8 cellular contexts compared by ENCODE assay signal in the genomic region with DNA sequence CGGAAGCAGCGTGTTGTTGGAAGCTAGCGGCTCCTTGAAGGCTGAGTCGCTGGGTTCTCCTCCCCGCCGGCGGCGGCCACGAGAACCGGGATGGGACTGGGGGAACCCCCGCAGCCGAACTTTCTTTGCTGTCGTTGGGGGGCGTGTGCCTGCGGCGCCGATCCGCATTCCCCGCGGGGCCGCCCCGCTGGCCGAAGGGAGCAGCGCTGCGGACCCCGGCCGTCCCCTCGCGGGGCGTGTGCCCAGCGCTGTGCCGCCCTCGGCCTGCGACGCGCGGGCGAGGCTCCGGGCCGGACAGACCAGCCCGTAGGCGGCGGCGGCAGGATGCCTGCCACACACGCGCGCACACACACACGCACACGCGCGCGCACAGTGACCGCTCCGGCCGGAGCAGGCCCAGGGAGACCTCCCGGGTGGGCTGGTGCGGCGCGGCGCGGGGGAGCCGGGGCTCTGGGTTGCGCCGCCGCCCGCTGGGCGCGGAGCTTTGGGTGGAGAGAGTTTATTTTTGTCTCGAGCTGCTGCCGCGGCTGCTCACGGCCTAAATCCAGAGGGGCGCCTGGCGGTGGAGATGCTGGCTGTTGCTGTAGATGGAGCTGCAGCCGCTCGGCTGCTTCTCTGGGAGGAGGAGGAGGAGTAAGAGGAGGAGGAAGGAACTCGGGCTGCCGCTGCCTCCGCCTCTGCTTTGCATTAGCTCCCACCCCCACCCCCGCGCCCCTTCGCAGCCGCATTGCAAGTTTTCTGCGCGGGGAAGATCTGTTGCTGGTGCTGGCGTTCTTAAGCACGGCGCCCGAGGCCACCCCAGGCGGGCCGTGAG. TPM values are rescaled to one million over a fixed set of nuclear protein-coding genes. Genes with fewer than 3 reads are reported as not detected.
DNase-seq lines count a peak whose midpoint lies in the region; ATAC-seq and TF ChIP-seq lines count a peak whose summit lies in the region.

TSS of gene SAMD4A (plus strand) at position 719 of the 814 bp plus-strand sequence. CDS start 789 bp downstream, outside the sequence.

- H3K4me1 Mint-ChIP-seq in mesothelial cell of epicardium = peaks cover 38% of the 10 kb centered on the region
- H3K4me1 Mint-ChIP-seq in stimulated activated naive B cell treated with anti-CD40 and anti-IgM and Interleukin-4, amounts not matched to agents 10 μg/mL and 1 μg/mL and 100 μg/mL, for 72 hours = peaks cover 12 to 26% of the 10 kb centered on the region in 2 donors

- peak within 1 kb of the TSS; percentile 99 for H3K27ac Mint-ChIP-seq in mesothelial cell of epicardium
- H3K27ac Mint-ChIP-seq in stimulated activated naive B cell treated with anti-CD40 and anti-IgM and Interleukin-4, amounts not matched to agents 10 μg/mL and 1 μg/mL and 100 μg/mL, for 72 hours = peak within 1 kb of the TSS; percentile 98

- TF ChIP-seq CTCF in BE2C (IDR thresholded peaks at IDR 0.05; ENCODE audit: low read depth, low read length) = peak; percentile 19; the same call in 1 of the 2 replicates
- no peak for TF ChIP-seq CTCF in mesothelial cell of epicardium (IDR thresholded peaks at IDR 0.05; ENCODE audit: unreplicated experiment)

- H3K27me3 ChIP-seq in BE2C = peaks cover 41% of the 10 kb centered on the region

- H3K9me3 ChIP-seq in BE2C = no peaks in the 10 kb centered on the region

- no peaks in the 10 kb centered on the region for H3K36me3 Mint-ChIP-seq in mesothelial cell of epicardium
- H3K36me3 Mint-ChIP-seq in stimulated activated naive B cell treated with anti-CD40 and anti-IgM and Interleukin-4, amounts not matched to agents 10 μg/mL and 1 μg/mL and 100 μg/mL, for 72 hours = peaks cover 0 to 2% of the 10 kb centered on the region in 2 donors

- H3K4me1 ChIP-seq in BE2C = peaks cover 2% of the 10 kb centered on the region; the same call in 1 of the 2 replicates

- ATAC-seq in GM19043 (IDR thresholded peaks at IDR 0.05; ENCODE audit: low read depth, unreplicated experiment) = peak; percentile 35
- peak; percentile 24 for ATAC-seq in HG03280 (IDR thresholded peaks at IDR 0.05; ENCODE audit: unreplicated experiment)
- peak; percentile 26 to 30 for ATAC-seq in stimulated activated naive B cell treated with anti-CD40 and anti-IgM and Interleukin-4, amounts not matched to agents 10 μg/mL and 1 μg/mL and 100 μg/mL, for 72 hours (replicated peaks)

- peak within 1 kb of the TSS; percentile 64 for H3K4me3 ChIP-seq in BE2C (ENCODE audit: low read depth, low read length)

- no peaks in the 10 kb centered on the region for H3K36me3 ChIP-seq in BE2C

- H3K9me3 Mint-ChIP-seq in mesothelial cell of epicardium = no peaks in the 10 kb centered on the region
- H3K9me3 Mint-ChIP-seq in stimulated activated naive B cell treated with anti-CD40 and anti-IgM and Interleukin-4, amounts not matched to agents 10 μg/mL and 1 μg/mL and 100 μg/mL, for 72 hours = no peaks in the 10 kb centered on the region

- H3K27me3 Mint-ChIP-seq in mesothelial cell of epicardium (ENCODE audit: low read depth) = no peaks in the 10 kb centered on the region
- peaks cover 0 to 4% of the 10 kb centered on the region in 2 donors for H3K27me3 Mint-ChIP-seq in stimulated activated naive B cell treated with anti-CD40 and anti-IgM and Interleukin-4, amounts not matched to agents 10 μg/mL and 1 μg/mL and 100 μg/mL, for 72 hours

- DNase-seq in BE2C = peak; percentile 70
- DNase-seq in NOMO-1 (lab: John Stamatoyannopoulos, UW; ENCODE audit: unreplicated experiment in 2 of 2) = peak; percentile 28 to 33
- DNase-seq in activated T-cell treated with anti-CD3 and anti-CD28 coated beads for 48 hours (ENCODE audit: low read depth) = peak; percentile 51
- DNase-seq in epidermal melanocyte (ENCODE audit: insufficient read length, low spot score) = peak; percentile 43
- peak; percentile 64 to 71 for DNase-seq in mesothelial cell of epicardium (ENCODE audit: low spot score in 2 of 2, unreplicated experiment in 2 of 2)
- DNase-seq in stimulated activated naive B cell treated with anti-CD40 and anti-IgM and Interleukin-4, amounts not matched to agents 10 μg/mL and 1 μg/mL and 100 μg/mL, for 72 hours = peak; percentile 57

- peak within 1 kb of the TSS; percentile 97 for H3K4me3 Mint-ChIP-seq in mesothelial cell of epicardium
- H3K4me3 Mint-ChIP-seq in stimulated activated naive B cell treated with anti-CD40 and anti-IgM and Interleukin-4, amounts not matched to agents 10 μg/mL and 1 μg/mL and 100 μg/mL, for 72 hours = peak within 1 kb of the TSS; percentile 98 to 99

RNA-seq across cellular contexts. Expression of gene SAMD4A, which starts in this region (rescaled TPM):
- 0.56 TPM for polyA plus RNA-seq in BE2C (2012; ENCODE audit: insufficient read depth, insufficient read length, low read depth)
- total RNA-seq in mesothelial cell of epicardium = 27.8 to 30.0 TPM (median 29.6 TPM) in 3 replicates

Comparison
In these comparisons a context has a peak if more than half of its experiments do, and no peak if none do; other contexts are left out.
1. Peak in every context shown above with its lines: DNase-seq, ATAC-seq and H3K4me3 ChIP-seq.